In genomic region chr9:87275039-87275725, GRCh38 we compare ENCODE assay signal across 18 cellular contexts.
"Had no signal": no experiment of that assay in that cellular context is flagged by ENCODE, and none has a peak within 500 bp of the region (broad histone marks: within the 10 kb centered on the region; RNA-seq: fewer than 3 reads in every experiment).

No MANE protein-coding gene starts in this region.

- H3K79me2 ChIP-seq: parathyroid adenoma had no signal

- H3K9ac ChIP-seq: neural progenitor cell, parathyroid adenoma had no signal

- H2AFZ ChIP-seq: neural progenitor cell, parathyroid adenoma had no signal

- H3K36me3 ChIP-seq: colonic mucosa, esophagus muscularis mucosa, neural progenitor cell, tibial artery, uterus had no signal

- H3K27me3 ChIP-seq: colonic mucosa, esophagus muscularis mucosa, neural progenitor cell, tibial artery, uterus had no signal

- H3K4me1 ChIP-seq: colonic mucosa, parathyroid adenoma, uterus had no signal

- H3K27ac ChIP-seq: colonic mucosa, esophagus muscularis mucosa, neural progenitor cell, parathyroid adenoma, tibial artery, uterus had no signal

- H3K4me3 ChIP-seq: colonic mucosa, esophagus muscularis mucosa, neural progenitor cell, skin epidermis, tibial artery, uterus had no signal

- H3K4me2 ChIP-seq: neural progenitor cell had no signal

- H3K9me3 ChIP-seq: colonic mucosa, esophagus muscularis mucosa, tibial artery, uterus had no signal

- DNase-seq: activated CD4-positive, alpha-beta T cell treated with anti-CD3 and anti-CD28 coated beads, Interleukin-2, amount 50 U/mL, for 1 hour; activated CD8-positive, alpha-beta memory T cell treated with anti-CD3 and anti-CD28 coated beads for 24 hours; activated naive CD8-positive, alpha-beta T cell treated with anti-CD3 and anti-CD28 coated beads, Interleukin-2, amount 50 U/mL, for 24 hours; colonic mucosa; effector CD4-positive, alpha-beta T cell; foreskin fibroblast; glutamatergic neuron; hypothalamus; kidney glomerular epithelial cell; stimulated activated CD4-positive, alpha-beta T cell treated with anti-CD3 and anti-CD28 coated beads, Interleukin-15, amount 100 ng/mL, for 24 hours; stimulated activated CD4-positive, alpha-beta T cell treated with anti-CD3 and anti-CD28 coated beads, Interleukin-4, amount 100 ng/mL, for 1 hour; stimulated activated naive B cell treated with anti-CD40 and anti-IgM and Interleukin-4, amounts not matched to agents 10 μg/mL and 1 μg/mL and 100 μg/mL, for 72 hours; tibial artery; uterus had no signal
